In genomic region chr20:310645-311044, GRCh38 we compare ENCODE assay signal across 8 cellular contexts. TPM values are rescaled to one million over a fixed set of nuclear protein-coding genes. Genes with fewer than 3 reads are reported as not detected.
DNase-seq lines count a peak whose midpoint lies in the region; ATAC-seq and TF ChIP-seq lines count a peak whose summit lies in the region.

No MANE protein-coding gene starts in this region.

- no peaks in the 10 kb centered on the region for H3K9me2 ChIP-seq in MM.1S (replicated peaks; ENCODE audit: insufficient read depth, low read length)

- H3K27me3 ChIP-seq in MM.1S (replicated peaks; ENCODE audit: insufficient read depth, low read length), result no peaks in the 10 kb centered on the region
- H3K27me3 ChIP-seq in endodermal cell (ENCODE audit: control insufficient read depth, insufficient read depth, low read length, poor library complexity, severe bottlenecking), result no peaks in the 10 kb centered on the region

- H3K36me3 ChIP-seq in MM.1S (replicated peaks; ENCODE audit: insufficient read depth, low read length) (no peaks in the 10 kb centered on the region), endodermal cell (ENCODE audit: control insufficient read depth, insufficient read depth, low read length) (no peaks in the 10 kb centered on the region)

- peaks cover 23% of the 10 kb centered on the region for H3K4me1 Mint-ChIP-seq in CD14-positive monocyte
- H3K4me1 Mint-ChIP-seq in endodermal cell, result peaks cover 11% of the 10 kb centered on the region
- H3K4me1 Mint-ChIP-seq in osteocyte (ENCODE audit: unreplicated experiment), result peaks cover 34% of the 10 kb centered on the region

- peak overlapping the region; percentile 62 for H3K4me3 ChIP-seq in MM.1S (ENCODE audit: low read length)
- peak overlapping the region; percentile 86 for H3K4me3 ChIP-seq in endodermal cell (ENCODE audit: low read length)

- H3K27ac ChIP-seq in MM.1S (ENCODE audit: low read length) (no peak overlapping the region), endodermal cell (ENCODE audit: low read depth, low read length) (peak overlapping the region; percentile 36)

- H2AFZ ChIP-seq in MM.1S (ENCODE audit: low read length), result peak overlapping the region; percentile 73

- TF ChIP-seq CTCF in CD14-positive monocyte (IDR thresholded peaks at IDR 0.05) (no peak), MM.1S (IDR thresholded peaks at IDR 0.05; ENCODE audit: low read length) (no peak), endodermal cell (conservative IDR thresholded peaks at IDR 0.05) (no peak), osteocyte (IDR thresholded peaks at IDR 0.05) (no peak)

- H3K9me3 ChIP-seq in MM.1S (replicated peaks; ENCODE audit: insufficient read depth, low read length), result no peaks in the 10 kb centered on the region
- no peaks in the 10 kb centered on the region for H3K9me3 ChIP-seq in endodermal cell (ENCODE audit: control insufficient read depth, low read length)

- no peaks in the 10 kb centered on the region for H3K9me3 Mint-ChIP-seq in CD14-positive monocyte
- no peaks in the 10 kb centered on the region for H3K9me3 Mint-ChIP-seq in endodermal cell
- H3K9me3 Mint-ChIP-seq in osteocyte (ENCODE audit: unreplicated experiment), result no peaks in the 10 kb centered on the region

- H3K36me3 Mint-ChIP-seq in CD14-positive monocyte, result no peaks in the 10 kb centered on the region
- H3K36me3 Mint-ChIP-seq in endodermal cell (ENCODE audit: low read depth), result no peaks in the 10 kb centered on the region
- no peaks in the 10 kb centered on the region for H3K36me3 Mint-ChIP-seq in osteocyte (ENCODE audit: unreplicated experiment)

- ATAC-seq in GM19455 (IDR thresholded peaks at IDR 0.05; ENCODE audit: unreplicated experiment) (no peak), GM21737 (IDR thresholded peaks at IDR 0.05; ENCODE audit: unreplicated experiment) (no peak)

- WGBS in endodermal cell (ENCODE audit: insufficient coverage in 1 of 2, insufficient read length in 1 of 2), 2 experiments, result 0 to 7% methylated on average over 5 to 6 of the region's 7 CpGs

- intact Hi-C loops in CD14-positive monocyte (cut with micrococcal nuclease), result no loop called here

- H3K4me3 Mint-ChIP-seq in CD14-positive monocyte, result peak overlapping the region; percentile 79 to 87
- peak overlapping the region; percentile 66 for H3K4me3 Mint-ChIP-seq in endodermal cell
- H3K4me3 Mint-ChIP-seq in osteocyte (ENCODE audit: unreplicated experiment), result peak overlapping the region; percentile 84

- H3K79me2 ChIP-seq in MM.1S (ENCODE audit: low read length), result no peaks in the 10 kb centered on the region

- peak overlapping the region; percentile 84 for H3K4me2 ChIP-seq in MM.1S (ENCODE audit: low read depth, low read length)

- H3F3A ChIP-seq in MM.1S (ENCODE audit: insufficient read depth, low read length), result 0 out of 2 replicates have a peak, but pooled peaks cover 5% of the 10 kb centered on the region

- H3K4me1 ChIP-seq in MM.1S (ENCODE audit: low read length) (peaks cover 3% of the 10 kb centered on the region; the same call in 1 of the 2 replicates), endodermal cell (ENCODE audit: control insufficient read depth, insufficient read depth, low read length) (no peaks in the 10 kb centered on the region)

- H3K27ac Mint-ChIP-seq in CD14-positive monocyte, result peak overlapping the region in 6 of 7 donors; percentile 69 to 93 (median 81)
- H3K27ac Mint-ChIP-seq in endodermal cell, result peak overlapping the region; percentile 92
- peak overlapping the region; percentile 97 for H3K27ac Mint-ChIP-seq in osteocyte (ENCODE audit: unreplicated experiment)

- H3K9ac ChIP-seq in MM.1S (ENCODE audit: low read length) (no peak overlapping the region), endodermal cell (ENCODE audit: extremely low read depth, low read length, poor library complexity, severe bottlenecking) (no peak overlapping the region)

- DNase-seq in CD14-positive monocyte (ENCODE audit: low spot score) (no peak), MM.1S (no peak), endodermal cell (no peak), osteocyte (ENCODE audit: extremely low spot score, unreplicated experiment) (no peak), glomerular visceral epithelial cell (ENCODE audit: extremely low spot score) (no peak)
- no peak for DNase-seq in stimulated activated CD4-positive, alpha-beta T cell treated with anti-CD3 and anti-CD28 coated beads, Interleukin-1b, Interleukin-23, amount 100 ng/mL, for 48 hours

- peaks cover 0 to 3% (median 1%) of the 10 kb centered on the region in 3 donors for H3K27me3 Mint-ChIP-seq in CD14-positive monocyte (ENCODE audit: low read depth in 3 of 3)
- peaks cover 2% of the 10 kb centered on the region for H3K27me3 Mint-ChIP-seq in endodermal cell (ENCODE audit: insufficient read depth)
- H3K27me3 Mint-ChIP-seq in osteocyte (ENCODE audit: unreplicated experiment), result no peaks in the 10 kb centered on the region

- no peaks in the 10 kb centered on the region for H4K20me1 ChIP-seq in MM.1S (ENCODE audit: insufficient read depth, low read length)

RNA-seq across cellular contexts. Expression of gene ZCCHC3, which starts 13.3 kb away (rescaled TPM):
- polyA plus RNA-seq in CD14-positive monocyte, result 1 to 10 TPM; 4.5 to 5.6 TPM
- total RNA-seq in endodermal cell (10 to 100 TPM; 39.5 to 46.1 TPM), osteocyte (22.4 and 22.7 TPM in 2 replicates)
- polyA plus RNA-seq in endodermal cell (2013, experiment 1 of 2), result 41.4 TPM
- 36.9 TPM for polyA plus RNA-seq in endodermal cell (2013, experiment 2 of 2)

RNA-seq across cellular contexts. Expression of gene SOX12, which starts 14.7 kb away (rescaled TPM):
- under 1 TPM; 0.03 to 0.12 TPM for polyA plus RNA-seq in CD14-positive monocyte
- total RNA-seq in endodermal cell, result 10 to 100 TPM; 71.4 to 81.7 TPM
- polyA plus RNA-seq in endodermal cell (2013, experiment 1 of 2), result 60.7 TPM
- polyA plus RNA-seq in endodermal cell (2013, experiment 2 of 2), result 57.0 TPM
- total RNA-seq in osteocyte, result 30.8 and 31.7 TPM in 2 replicates

RNA-seq across cellular contexts. Expression of gene C20orf96, which starts 20.1 kb away (rescaled TPM):
- under 1 TPM; 0.28 to 0.88 TPM for polyA plus RNA-seq in CD14-positive monocyte
- 10 to 100 TPM; 21.8 to 29.4 TPM for total RNA-seq in endodermal cell
- 42.1 TPM for polyA plus RNA-seq in endodermal cell (2013, experiment 1 of 2)
- polyA plus RNA-seq in endodermal cell (2013, experiment 2 of 2), result 32.5 TPM
- total RNA-seq in osteocyte, result 17.6 and 19.9 TPM in 2 replicates

RNA-seq across cellular contexts. Expression of gene NRSN2, which starts 36.3 kb away (rescaled TPM):
- polyA plus RNA-seq in CD14-positive monocyte, result under 1 TPM; 0.09 to 0.56 TPM
- total RNA-seq in endodermal cell, result 10 to 100 TPM; 24.7 to 38.4 TPM
- polyA plus RNA-seq in endodermal cell (2013, experiment 1 of 2), result 34.9 TPM
- 37.1 TPM for polyA plus RNA-seq in endodermal cell (2013, experiment 2 of 2)
- total RNA-seq in osteocyte, result 47.3 and 57.7 TPM in 2 replicates

RNA-seq across cellular contexts. Expression of gene DEFB132, which starts 53.1 kb away (rescaled TPM):
- polyA plus RNA-seq in CD14-positive monocyte, result not detected
- total RNA-seq in endodermal cell (not detected), osteocyte (not detected in 2 replicates)
- polyA plus RNA-seq in endodermal cell (2013, experiment 1 of 2), result not detected
- not detected for polyA plus RNA-seq in endodermal cell (2013, experiment 2 of 2)
